Comparison of ENCODE assay signal across 27 cellular contexts in the genomic region with DNA sequence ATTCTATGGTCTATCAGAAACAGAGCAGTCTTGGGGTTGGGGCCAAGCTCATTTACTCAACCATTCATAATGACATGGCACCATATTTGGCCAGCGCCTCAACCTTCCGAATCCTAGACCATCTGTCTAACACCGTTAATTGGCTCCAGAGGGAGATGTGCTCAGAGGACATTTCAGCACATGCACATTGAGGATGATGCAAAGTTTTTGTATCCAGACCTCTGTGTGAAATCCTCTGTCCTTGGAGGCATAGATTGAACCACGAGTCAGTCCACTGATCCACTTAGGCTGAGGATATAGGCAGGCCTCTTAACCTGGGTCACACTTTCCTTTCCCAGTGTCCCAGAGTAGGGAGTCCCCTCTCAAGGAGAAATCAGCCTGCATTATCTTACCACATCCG.
"Had no signal": no experiment of that assay in that cellular context is flagged by ENCODE, and none has a peak within 500 bp of the region (broad histone marks: within the 10 kb centered on the region; RNA-seq: fewer than 3 reads in every experiment).

No MANE protein-coding gene starts in this region.

- DNase-seq: occipital lobe; ovary; posterior cingulate gyrus; psoas muscle; right cardiac atrium; right lobe of liver; sigmoid colon; small intestine; stimulated activated CD4-positive, alpha-beta T cell treated with anti-CD3 and anti-CD28 coated beads, Interleukin-15, amount 100 ng/mL, for 24 hours; stimulated activated CD4-positive, alpha-beta T cell treated with anti-CD3 and anti-CD28 coated beads, Interleukin-2, amount 100 ng/mL, for 24 hours; stimulated activated CD4-positive, alpha-beta T cell treated with anti-CD3 and anti-CD28 coated beads, Interleukin-2, amount 100 ng/mL, for 48 hours; stimulated activated CD4-positive, alpha-beta T cell treated with anti-CD3 and anti-CD28 coated beads, Interleukin-4, amount 100 ng/mL, for 24 hours; stimulated activated naive B cell treated with anti-CD40 and anti-IgM and Interleukin-4, amounts not matched to agents 10 μg/mL and 1 μg/mL and 100 μg/mL, for 72 hours; stimulated activated naive CD4-positive, alpha-beta T cell treated with Interleukin-2 at 50 U/mL for 16 hours; stomach; thyroid gland; trophoblast cell; upper lobe of left lung had no signal

- H3K4me3 ChIP-seq: neural progenitor cell, ovary, psoas muscle, right lobe of liver, sigmoid colon, stomach, thoracic aorta, thyroid gland, tibial nerve, upper lobe of left lung, vagina had no signal

- H3K36me3 ChIP-seq: neural progenitor cell, ovary, right lobe of liver, sigmoid colon, stomach, thoracic aorta, thyroid gland, tibial nerve, upper lobe of left lung, vagina had no signal

- H3K4me1 ChIP-seq: parathyroid adenoma, psoas muscle, right lobe of liver, thyroid gland, upper lobe of left lung, vagina had no signal

- H3K27me3 ChIP-seq: neural progenitor cell, ovary, sigmoid colon, stomach, thyroid gland, tibial nerve, upper lobe of left lung, vagina had no signal

- H3K4me3 Mint-ChIP-seq: nephron; neural progenitor cell; stimulated activated effector memory CD8-positive, alpha-beta T cell treated with anti-CD3 and anti-CD28 coated beads, Interleukin-12 subunit alpha, Interleukin-12 subunit beta, amount 100 ng/mL, for 72 hours; stimulated activated naive B cell treated with anti-CD40 and anti-IgM and Interleukin-4, amounts not matched to agents 10 μg/mL and 1 μg/mL and 100 μg/mL, for 72 hours; stimulated activated naive CD8-positive, alpha-beta T cell treated with anti-CD3 and anti-CD28 coated beads, Interleukin-15, Interleukin-2, amounts not matched to agents 100 ng/mL and 50 ng/mL, for 24 hours had no signal

- H3K9me3 ChIP-seq: ovary, psoas muscle, right lobe of liver, sigmoid colon, stomach, thoracic aorta, thyroid gland, tibial nerve, upper lobe of left lung, vagina had no signal

- H3K9me3 Mint-ChIP-seq: nephron had no signal

- H3K27ac ChIP-seq: neural progenitor cell, ovary, parathyroid adenoma, psoas muscle, right lobe of liver, sigmoid colon, stomach, thoracic aorta, thyroid gland, tibial nerve, upper lobe of left lung, vagina had no signal

- H3K36me3 Mint-ChIP-seq: neural progenitor cell; stimulated activated effector memory CD8-positive, alpha-beta T cell treated with anti-CD3 and anti-CD28 coated beads, Interleukin-12 subunit alpha, Interleukin-12 subunit beta, amount 100 ng/mL, for 72 hours; stimulated activated naive B cell treated with anti-CD40 and anti-IgM and Interleukin-4, amounts not matched to agents 10 μg/mL and 1 μg/mL and 100 μg/mL, for 72 hours had no signal

- H3K27me3 Mint-ChIP-seq: stimulated activated naive B cell treated with anti-CD40 and anti-IgM and Interleukin-4, amounts not matched to agents 10 μg/mL and 1 μg/mL and 100 μg/mL, for 72 hours; stimulated activated naive CD8-positive, alpha-beta T cell treated with anti-CD3 and anti-CD28 coated beads, Interleukin-15, Interleukin-2, amounts not matched to agents 100 ng/mL and 50 ng/mL, for 24 hours had no signal

- ATAC-seq: psoas muscle; right cardiac atrium; right lobe of liver; stimulated activated effector memory CD8-positive, alpha-beta T cell treated with anti-CD3 and anti-CD28 coated beads, Interleukin-12 subunit alpha, Interleukin-12 subunit beta, amount 100 ng/mL, for 72 hours; stimulated activated naive B cell treated with anti-CD40 and anti-IgM and Interleukin-4, amounts not matched to agents 10 μg/mL and 1 μg/mL and 100 μg/mL, for 72 hours had no signal

- H3K4me1 Mint-ChIP-seq: stimulated activated effector memory CD8-positive, alpha-beta T cell treated with anti-CD3 and anti-CD28 coated beads, Interleukin-12 subunit alpha, Interleukin-12 subunit beta, amount 100 ng/mL, for 72 hours; stimulated activated naive B cell treated with anti-CD40 and anti-IgM and Interleukin-4, amounts not matched to agents 10 μg/mL and 1 μg/mL and 100 μg/mL, for 72 hours had no signal

- H3K27ac Mint-ChIP-seq: nephron; neural progenitor cell; progenitor cell of endocrine pancreas; stimulated activated effector memory CD8-positive, alpha-beta T cell treated with anti-CD3 and anti-CD28 coated beads, Interleukin-12 subunit alpha, Interleukin-12 subunit beta, amount 100 ng/mL, for 72 hours; stimulated activated naive B cell treated with anti-CD40 and anti-IgM and Interleukin-4, amounts not matched to agents 10 μg/mL and 1 μg/mL and 100 μg/mL, for 72 hours; stimulated activated naive CD8-positive, alpha-beta T cell treated with anti-CD3 and anti-CD28 coated beads, Interleukin-15, Interleukin-2, amounts not matched to agents 100 ng/mL and 50 ng/mL, for 24 hours had no signal
